In genomic region chr10:35308809-35309208, GRCh38 we compare ENCODE assay signal across 23 cellular contexts.
"Had no signal": no experiment of that assay in that cellular context is flagged by ENCODE, and none has a peak within 500 bp of the region (broad histone marks: within the 10 kb centered on the region; RNA-seq: fewer than 3 reads in every experiment).

No MANE protein-coding gene starts in this region.

- DNase-seq: dorsolateral prefrontal cortex; effector CD8-positive, alpha-beta T cell; esophagus squamous epithelium; foreskin fibroblast; immature natural killer cell; left cardiac atrium; left ventricle myocardium inferior; mesenchymal stem cell; naive B cell; nucleus accumbens; pancreas; right cardiac atrium; stimulated activated CD4-positive, alpha-beta T cell treated with anti-CD3 and anti-CD28 coated beads, Interleukin-2, amount 100 ng/mL, for 48 hours; stimulated activated naive CD4-positive, alpha-beta T cell treated with Interleukin-2 at 50 U/mL for 16 hours; trophoblast cell had no signal

- H3K4me3 ChIP-seq: coronary artery, dorsolateral prefrontal cortex, esophagus squamous epithelium, gastroesophageal sphincter, left ventricle myocardium inferior, lung, pancreas, smooth muscle cell had no signal

- H3K27ac Mint-ChIP-seq: progenitor cell of endocrine pancreas had no signal

- H3K4me1 Mint-ChIP-seq: immature natural killer cell, nephron had no signal

- H3K4me3 Mint-ChIP-seq: immature natural killer cell, nephron had no signal

- H3K4me1 ChIP-seq: gastroesophageal sphincter, left ventricle myocardium inferior had no signal

- H3K36me3 ChIP-seq: esophagus squamous epithelium, gastroesophageal sphincter, left ventricle myocardium inferior, pancreas had no signal

- ATAC-seq: gastroesophageal sphincter, left cardiac atrium, pancreas, right cardiac atrium had no signal

- H3K4me2 ChIP-seq: smooth muscle cell had no signal

- H3K9me3 ChIP-seq: esophagus squamous epithelium, gastroesophageal sphincter, left ventricle myocardium inferior, pancreas had no signal

- H3K27me3 Mint-ChIP-seq: progenitor cell of endocrine pancreas had no signal

- H3K27ac ChIP-seq: coronary artery, dorsolateral prefrontal cortex, esophagus squamous epithelium, gastroesophageal sphincter, left ventricle myocardium inferior, pancreas had no signal

- H3K27me3 ChIP-seq: pancreas had no signal

- H3K9me3 Mint-ChIP-seq: immature natural killer cell, nephron had no signal

- FAIRE-seq: keratinocyte, pancreas, urothelium cell line had no signal
